In the genomic region with DNA sequence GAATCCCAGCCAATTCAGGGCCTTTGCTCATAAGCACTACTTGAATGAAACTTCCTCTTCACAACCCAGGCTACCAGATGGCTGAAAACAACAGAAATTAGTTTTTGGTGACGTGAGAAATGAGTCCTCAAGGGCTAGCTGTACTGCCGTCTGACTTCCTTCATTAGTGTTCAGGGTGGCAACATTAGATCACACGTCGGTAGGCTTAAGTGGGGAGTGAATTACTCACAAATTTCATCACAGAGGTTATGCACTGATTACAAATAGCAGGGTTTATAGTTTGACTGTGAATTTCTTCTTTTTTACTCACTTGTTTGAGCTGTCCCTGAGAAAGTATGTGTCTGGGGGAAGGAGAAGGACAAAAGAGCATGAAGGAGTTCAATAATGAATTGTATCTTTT, we compare ENCODE assay signal across 11 cellular contexts.
A peak's percentile ranks its signal among the peaks of the same experiment; 100 is the strongest.
DNase-seq lines count a peak whose midpoint lies in the region; ATAC-seq, FAIRE-seq and TF ChIP-seq lines count a peak whose summit lies in the region.
"Had no signal": no experiment of that assay in that cellular context is flagged by ENCODE, and none has a peak within 500 bp of the region (broad histone marks: within the 10 kb centered on the region; RNA-seq: fewer than 3 reads in every experiment).

No MANE protein-coding gene starts in this region.

- no peak overlapping the region for H3K4me2 ChIP-seq in astrocyte (ENCODE audit: low read length)
- H3K4me2 ChIP-seq: BLaER1 had no signal

- TF ChIP-seq CTCF in astrocyte (IDR thresholded peaks at IDR 0.05; ENCODE audit: insufficient read depth, low read depth, low read length) (no peak), D721Med (IDR thresholded peaks at IDR 0.05; ENCODE audit: insufficient read depth, missing control alignments) (no peak)

- FAIRE-seq in G401.6 (lab: Jason Lieb, UNC) (peak; percentile 49), astrocyte (lab: Jason Lieb, UNC) (no peak), D721Med (lab: Jason Lieb, UNC) (no peak)

- peaks cover 4% of the 10 kb centered on the region for H3K4me1 ChIP-seq in astrocyte (ENCODE audit: insufficient read depth, low read length)
- H3K4me1 ChIP-seq: BLaER1 had no signal

- H3K9me3 ChIP-seq in astrocyte (ENCODE audit: insufficient read depth, low read depth, low read length) = no peaks in the 10 kb centered on the region
- H3K9me3 ChIP-seq: BLaER1 had no signal

- H3K27me3 ChIP-seq in astrocyte (ENCODE audit: insufficient read depth, low read length) = no peaks in the 10 kb centered on the region
- H3K27me3 ChIP-seq: BLaER1 had no signal

- no peaks in the 10 kb centered on the region for H3K9me3 Mint-ChIP-seq in astrocyte (ENCODE audit: unreplicated experiment)
- H3K9me3 Mint-ChIP-seq: activated naive CD8-positive, alpha-beta T cell treated with anti-CD3 and anti-CD28 coated beads for 36 hours had no signal

- no peaks in the 10 kb centered on the region for H4K20me1 ChIP-seq in astrocyte (ENCODE audit: insufficient read depth, low read length)
- H4K20me1 ChIP-seq: BLaER1 had no signal

- H3K36me3 ChIP-seq in astrocyte (ENCODE audit: insufficient read depth, low read length) = no peaks in the 10 kb centered on the region
- H3K36me3 ChIP-seq: BLaER1 had no signal

- no peak overlapping the region for H3K27ac ChIP-seq in astrocyte (ENCODE audit: low read depth, low read length)
- H3K27ac ChIP-seq: BLaER1 had no signal

- H3K4me3 Mint-ChIP-seq in astrocyte (ENCODE audit: unreplicated experiment) = no peak overlapping the region
- H3K4me3 Mint-ChIP-seq: activated naive CD8-positive, alpha-beta T cell treated with anti-CD3 and anti-CD28 coated beads for 36 hours; naive B cell had no signal

- H3K79me2 ChIP-seq in astrocyte (ENCODE audit: insufficient read depth, low read length) = no peaks in the 10 kb centered on the region

- H3K27ac Mint-ChIP-seq in astrocyte (ENCODE audit: unreplicated experiment) = no peak overlapping the region
- H3K27ac Mint-ChIP-seq: activated naive CD8-positive, alpha-beta T cell treated with anti-CD3 and anti-CD28 coated beads for 36 hours; naive B cell had no signal

- peak; percentile 82 for ATAC-seq in GM19463 (IDR thresholded peaks at IDR 0.05; ENCODE audit: unreplicated experiment)
- peak; percentile 91 for ATAC-seq in HG03135 (IDR thresholded peaks at IDR 0.05; ENCODE audit: unreplicated experiment)

- DNase-seq in astrocyte (ENCODE audit: low read depth) (peak; percentile 65), LoVo (ENCODE audit: low spot score) (no peak), amygdala (lab: John Stamatoyannopoulos, UW) (no peak), NCI-H345 (lab: John Stamatoyannopoulos, UW) (no peak), D721Med (ENCODE audit: insufficient read length, low spot score) (no peak)
- DNase-seq: activated naive CD8-positive, alpha-beta T cell treated with anti-CD3 and anti-CD28 coated beads for 36 hours; naive B cell had no signal

- no peaks in the 10 kb centered on the region for H3K27me3 Mint-ChIP-seq in astrocyte (ENCODE audit: low read depth, unreplicated experiment)
- H3K27me3 Mint-ChIP-seq: activated naive CD8-positive, alpha-beta T cell treated with anti-CD3 and anti-CD28 coated beads for 36 hours had no signal

- no peak overlapping the region for H3K4me3 ChIP-seq in astrocyte (ENCODE audit: insufficient read depth, low read depth, low read length)
- H3K4me3 ChIP-seq: BLaER1 had no signal

- H2AFZ ChIP-seq in astrocyte (ENCODE audit: low read depth, low read length) = no peak overlapping the region

- H3K36me3 Mint-ChIP-seq in astrocyte (ENCODE audit: low read depth, unreplicated experiment) = no peaks in the 10 kb centered on the region
- H3K36me3 Mint-ChIP-seq: activated naive CD8-positive, alpha-beta T cell treated with anti-CD3 and anti-CD28 coated beads for 36 hours; naive B cell had no signal

- peaks cover 15% of the 10 kb centered on the region for H3K4me1 Mint-ChIP-seq in astrocyte (ENCODE audit: low read depth, unreplicated experiment)
- H3K4me1 Mint-ChIP-seq: activated naive CD8-positive, alpha-beta T cell treated with anti-CD3 and anti-CD28 coated beads for 36 hours; naive B cell had no signal

- no peak overlapping the region for H3K9ac ChIP-seq in astrocyte (ENCODE audit: low read length)
- H3K9ac ChIP-seq: BLaER1 had no signal
